30 cellular contexts compared by ENCODE assay signal in genomic region chr10:129938460-129938859, GRCh38. TPM values are rescaled to one million over a fixed set of nuclear protein-coding genes. Genes with fewer than 3 reads are reported as not detected.
"Had no signal": no experiment of that assay in that cellular context is flagged by ENCODE, and none has a peak within 500 bp of the region (broad histone marks: within the 10 kb centered on the region; RNA-seq: fewer than 3 reads in every experiment).

No MANE protein-coding gene starts in this region.

- H3K36me3 ChIP-seq: breast epithelium, SJCRH30 had no signal

- H3K4me2 ChIP-seq: SK-N-SH had no signal

- H3K27ac ChIP-seq: breast epithelium, SJCRH30, VCaP had no signal

- H3K4me3 ChIP-seq: breast epithelium, SJCRH30 had no signal

- H3K9me3 ChIP-seq: breast epithelium, SJCRH30, SK-N-SH had no signal

- H3K9ac ChIP-seq: SK-N-SH had no signal

- H3K27me3 ChIP-seq: breast epithelium, SJCRH30 had no signal

- H3K4me1 ChIP-seq: breast epithelium had no signal

- ATAC-seq: activated T-helper 17 cell treated with anti-CD3 and anti-CD28 coated beads, Interleukin-2, amount 50 U/mL, for 72 hours; Right ventricle myocardium inferior had no signal

- DNase-seq: activated CD4-positive, alpha-beta memory T cell treated with anti-CD3 and anti-CD28 coated beads for 36 hours; activated CD4-positive, alpha-beta T cell treated with anti-CD3 and anti-CD28 coated beads, Interleukin-2, amount 10 ng/mL, durations not matched to agents 7 days and 5 days; activated CD4-positive, CD25-positive, alpha-beta regulatory T cell; activated naive CD4-positive, alpha-beta T cell treated with anti-CD3 and anti-CD28 coated beads, Interleukin-2, amount 50 U/mL, for 16 hours; activated T-cell treated with anti-CD3 and anti-CD28 coated beads for 4 hours; activated T-cell treated with anti-CD3 and anti-CD28 coated beads, Interleukin-2, amount 50 U/mL, for 48 hours; central memory CD4-positive, alpha-beta T cell; KG1; NCI-H1092; NCI-H1417; NCI-H1694; NCI-H2029; NCI-H2107; NCI-H2171 treated with DMSO at 0.1 percent for 48 hours; NCI-H226; NCI-H526; NCI-H82; RPMI8226; SJCRH30; SK-N-SH; T-helper 1 cell had no signal

RNA-seq across cellular contexts. Expression of gene EBF3, which starts 25.6 kb away (rescaled TPM):
- total RNA-seq: activated CD4-positive, alpha-beta memory T cell treated with anti-CD3 and anti-CD28 coated beads for 36 hours; activated CD4-positive, alpha-beta T cell treated with anti-CD3 and anti-CD28 coated beads, Interleukin-2, amount 10 ng/mL, durations not matched to agents 7 days and 5 days; activated CD8-positive, alpha-beta memory T cell treated with anti-CD3 and anti-CD28 coated beads for 36 hours; activated T-helper 17 cell treated with anti-CD3 and anti-CD28 coated beads, Interleukin-2, amount 50 U/mL, for 72 hours; M059J; NCI-H460; OCI-LY7; T-helper 2 cell treated with Interferon-gamma antibody and Interleukin-4, amounts not matched to agents 100 ng/mL and 5 ng/mL, for 36 hours had no signal
- polyA plus RNA-seq: SK-N-SH had no signal
